Comparison of ENCODE assay signal across 10 cellular contexts in genomic region chr6:44388876-44389275, GRCh38. TPM values are rescaled to one million over a fixed set of nuclear protein-coding genes. Genes with fewer than 3 reads are reported as not detected.
DNase-seq lines count a peak whose midpoint lies in the region; ATAC-seq, FAIRE-seq and TF ChIP-seq lines count a peak whose summit lies in the region.
"Had no signal": no experiment of that assay in that cellular context is flagged by ENCODE, and none has a peak within 500 bp of the region (broad histone marks: within the 10 kb centered on the region; RNA-seq: fewer than 3 reads in every experiment).

No MANE protein-coding gene starts in this region.

- H3K36me3 ChIP-seq in HUES48 (ENCODE audit: control insufficient read depth, insufficient read depth, low read length) (peaks cover 45% of the 10 kb centered on the region), brain microvascular endothelial cell (replicated peaks) (peaks cover 25% of the 10 kb centered on the region), small intestine (ENCODE audit: control insufficient read depth in 2 of 2, insufficient read depth in 2 of 2, low read length in 2 of 2) (peaks cover 2 to 6% of the 10 kb centered on the region in 2 donors)

- FAIRE-seq in small intestine (lab: Jason Lieb, UNC) = no peak
- FAIRE-seq: bronchial epithelial cell had no signal

- peak overlapping the region in 5 of 6 donors; percentile 42 to 98 (median 96) for H3K27ac Mint-ChIP-seq in naive B cell

- H3K9me3 Mint-ChIP-seq in naive B cell = peaks cover 0 to 2% (median 0%) of the 10 kb centered on the region in 7 donors

- H3K4me1 ChIP-seq in HUES48 (ENCODE audit: control insufficient read depth, insufficient read depth, low read length) = peaks cover 16% of the 10 kb centered on the region; the same call in 1 of the 2 replicates
- H3K4me1 ChIP-seq in small intestine (ENCODE audit: control insufficient read depth in 2 of 2, insufficient read depth in 1 of 2, low read depth in 1 of 2, low read length in 1 of 2) = peaks cover 0 to 14% of the 10 kb centered on the region in 2 donors

- DNase-seq in AG04450 (ENCODE audit: low read depth, low spot score) (no peak), brain microvascular endothelial cell (no peak), naive B cell (no peak), MV-4-11 (lab: John Stamatoyannopoulos, UW) (no peak), small intestine (no peak), HK-2 (ENCODE audit: unreplicated experiment) (no peak), CD1c-positive myeloid dendritic cell (ENCODE audit: extremely low spot score) (no peak)
- DNase-seq: NCI-H510A had no signal

- ATAC-seq in naive B cell (ENCODE audit: low read depth in 2 of 2) = no peak

- H3K27ac ChIP-seq in AG04450 (ENCODE audit: low read depth, low read length) = no peak overlapping the region
- H3K27ac ChIP-seq in HUES48 (ENCODE audit: low read depth, low read length) = no peak overlapping the region
- no peak overlapping the region for H3K27ac ChIP-seq in brain microvascular endothelial cell
- no peak overlapping the region for H3K27ac ChIP-seq in small intestine (ENCODE audit: low read depth in 1 of 2, low read length in 1 of 2)

- H3K4me3 ChIP-seq in AG04450 (ENCODE audit: low read depth, low read length) (peak overlapping the region; percentile 91), HUES48 (ENCODE audit: low read depth, low read length) (peak overlapping the region; percentile 86), brain microvascular endothelial cell (ENCODE audit: low read depth, low read length) (peak overlapping the region; percentile 86), small intestine (ENCODE audit: low read depth in 1 of 2, low read length in 2 of 2) (peak overlapping the region in 1 of 2 donors; percentile 96)

- no peaks in the 10 kb centered on the region for H3K36me3 Mint-ChIP-seq in naive B cell

- no peak for TF ChIP-seq CTCF in AG04450 (IDR thresholded peaks at IDR 0.05; ENCODE audit: low read depth, low read length)
- TF ChIP-seq CTCF in brain microvascular endothelial cell (IDR thresholded peaks at IDR 0.05; ENCODE audit: low read depth, low read length, missing control alignments) = no peak

- in situ Hi-C loops in brain microvascular endothelial cell (cut with HindIII; ENCODE audit: low pct_ligation_motif_present, low sequenced_read_pairs) = no loop called here

- no peaks in the 10 kb centered on the region for H3K27me3 ChIP-seq in AG04450 (ENCODE audit: control insufficient read depth, insufficient read depth, low read length)
- no peaks in the 10 kb centered on the region for H3K27me3 ChIP-seq in HUES48 (ENCODE audit: control insufficient read depth, insufficient read depth, low read length)
- no peaks in the 10 kb centered on the region for H3K27me3 ChIP-seq in brain microvascular endothelial cell (replicated peaks)
- H3K27me3 ChIP-seq in small intestine (ENCODE audit: control insufficient read depth in 2 of 2, insufficient read depth in 2 of 2, low read length in 2 of 2) = no peaks in the 10 kb centered on the region

- peaks cover 0 to 12% (median 0%) of the 10 kb centered on the region in 3 donors for H3K27me3 Mint-ChIP-seq in naive B cell

- H3K9me3 ChIP-seq in AG04450 (ENCODE audit: control insufficient read depth, insufficient read depth, low read length) (no peaks in the 10 kb centered on the region), HUES48 (ENCODE audit: control insufficient read depth, insufficient read depth, low read length) (no peaks in the 10 kb centered on the region), small intestine (ENCODE audit: control insufficient read depth, low read depth) (no peaks in the 10 kb centered on the region)

- POLR2A ChIA-PET in AG04450 (lab: Yijun Ruan, JAX) = no interaction called here

- CTCF ChIA-PET in AG04450 (lab: Charles Lee) = no interaction called here

- peaks cover 39 to 42% (median 40%) of the 10 kb centered on the region in 3 donors for H3K4me1 Mint-ChIP-seq in naive B cell

- H3K4me3 Mint-ChIP-seq in naive B cell = peak overlapping the region; percentile 88 to 100 (median 94)

- WGBS in small intestine, 3 donors = 35 to 54% (median 45%) methylated on average over 5 of the region's 5 CpGs

- H3K9ac ChIP-seq in HUES48 (ENCODE audit: low read depth, low read length) = no peak overlapping the region

RNA-seq across cellular contexts. Expression of gene CDC5L, which starts 1.4 kb away (rescaled TPM):
- polyA plus RNA-seq in AG04450 (2011; rRNA removed) = 14.5 and 22.4 TPM in 2 replicates
- polyA minus RNA-seq in AG04450 (2011; rRNA and poly(A)+ RNA removed) = 14.6 and 18.7 TPM in 2 replicates
- polyA plus RNA-seq in naive B cell (ENCODE audit: low read depth in 6 of 6) = 10 to 100 TPM in 5 of 6 donors, 1 to 10 TPM in 1; 7.8 to 20.8 (median 17.0) TPM
- polyA plus RNA-seq in small intestine = 1 to 10 TPM; 8.6 to 9.9 (median 9.6) TPM

RNA-seq across cellular contexts. Expression of gene SPATS1, which starts 46.4 kb away (rescaled TPM):
- not detected in 2 replicates for polyA plus RNA-seq in AG04450 (2011; rRNA removed)
- polyA minus RNA-seq in AG04450 (2011; rRNA and poly(A)+ RNA removed) = not detected in 2 replicates
- not detected for polyA plus RNA-seq in naive B cell (ENCODE audit: low read depth in 6 of 6)
- polyA plus RNA-seq in small intestine = under 1 TPM in 1 of 3 donors, not detected in 2; 0.13 TPM
